ENCODE assay signal across 22 cellular contexts in genomic region chr1:183719976-183720497, GRCh38.
"Had no signal": no experiment of that assay in that cellular context is flagged by ENCODE, and none has a peak within 500 bp of the region (broad histone marks: within the 10 kb centered on the region; RNA-seq: fewer than 3 reads in every experiment).

No MANE protein-coding gene starts in this region.

- H3K9me3 Mint-ChIP-seq: activated B cell treated with CpG ODN at 0.5 μM for 24 hours; activated CD4-positive, alpha-beta memory T cell treated with anti-CD3 and anti-CD28 coated beads for 36 hours; activated naive CD8-positive, alpha-beta T cell treated with anti-CD3 and anti-CD28 coated beads for 36 hours; central memory CD8-positive, alpha-beta T cell; nephron progenitor cell had no signal

- H3K36me3 Mint-ChIP-seq: activated CD4-positive, alpha-beta memory T cell treated with anti-CD3 and anti-CD28 coated beads for 36 hours; activated naive CD8-positive, alpha-beta T cell treated with anti-CD3 and anti-CD28 coated beads for 36 hours had no signal

- DNase-seq: activated B cell treated with CpG ODN at 0.5 μM for 24 hours; activated CD4-positive, alpha-beta memory T cell treated with anti-CD3 and anti-CD28 coated beads for 36 hours; activated CD4-positive, alpha-beta T cell treated with anti-CD3 and anti-CD28 coated beads for 4 hours; activated naive CD8-positive, alpha-beta T cell treated with anti-CD3 and anti-CD28 coated beads for 36 hours; activated T-cell treated with anti-CD3 and anti-CD28 coated beads for 4 hours; anterior cingulate cortex; foreskin melanocyte; kidney; nephron progenitor cell; occipital lobe; retina; stimulated activated CD4-positive, alpha-beta T cell treated with anti-CD3 and anti-CD28 coated beads, Interleukin-12 subunit alpha, Interleukin-12 subunit beta, amount 100 ng/mL, for 4 hours; stimulated activated CD4-positive, alpha-beta T cell treated with anti-CD3 and anti-CD28 coated beads, Interleukin-1b, Interleukin-23, amount 100 ng/mL, for 48 hours; stimulated activated CD8-positive, alpha-beta memory T cell treated with anti-CD3 and anti-CD28 coated beads, Interleukin-4, amount 100 ng/mL, for 48 hours; stimulated activated naive CD4-positive, alpha-beta T cell; T-helper 1 cell; T-helper 9 cell had no signal

- H3K4me3 ChIP-seq: coronary artery, lung had no signal

- ATAC-seq: left lobe of liver had no signal

- H3K4me1 Mint-ChIP-seq: activated B cell treated with CpG ODN at 0.5 μM for 24 hours; activated naive CD8-positive, alpha-beta T cell treated with anti-CD3 and anti-CD28 coated beads for 36 hours; central memory CD8-positive, alpha-beta T cell; nephron progenitor cell had no signal

- FAIRE-seq: kidney had no signal

- H3K27me3 Mint-ChIP-seq: activated CD4-positive, alpha-beta memory T cell treated with anti-CD3 and anti-CD28 coated beads for 36 hours; activated naive CD8-positive, alpha-beta T cell treated with anti-CD3 and anti-CD28 coated beads for 36 hours; brain; central memory CD8-positive, alpha-beta T cell had no signal

- H3K27ac Mint-ChIP-seq: activated B cell treated with CpG ODN at 0.5 μM for 24 hours; activated CD4-positive, alpha-beta memory T cell treated with anti-CD3 and anti-CD28 coated beads for 36 hours; activated naive CD8-positive, alpha-beta T cell treated with anti-CD3 and anti-CD28 coated beads for 36 hours; nephron progenitor cell had no signal

- H3K4me3 Mint-ChIP-seq: activated B cell treated with CpG ODN at 0.5 μM for 24 hours; activated CD4-positive, alpha-beta memory T cell treated with anti-CD3 and anti-CD28 coated beads for 36 hours; activated naive CD8-positive, alpha-beta T cell treated with anti-CD3 and anti-CD28 coated beads for 36 hours; brain; central memory CD8-positive, alpha-beta T cell; nephron progenitor cell had no signal
